ENCODE assay signal across 1 cellular context in the genomic region with DNA sequence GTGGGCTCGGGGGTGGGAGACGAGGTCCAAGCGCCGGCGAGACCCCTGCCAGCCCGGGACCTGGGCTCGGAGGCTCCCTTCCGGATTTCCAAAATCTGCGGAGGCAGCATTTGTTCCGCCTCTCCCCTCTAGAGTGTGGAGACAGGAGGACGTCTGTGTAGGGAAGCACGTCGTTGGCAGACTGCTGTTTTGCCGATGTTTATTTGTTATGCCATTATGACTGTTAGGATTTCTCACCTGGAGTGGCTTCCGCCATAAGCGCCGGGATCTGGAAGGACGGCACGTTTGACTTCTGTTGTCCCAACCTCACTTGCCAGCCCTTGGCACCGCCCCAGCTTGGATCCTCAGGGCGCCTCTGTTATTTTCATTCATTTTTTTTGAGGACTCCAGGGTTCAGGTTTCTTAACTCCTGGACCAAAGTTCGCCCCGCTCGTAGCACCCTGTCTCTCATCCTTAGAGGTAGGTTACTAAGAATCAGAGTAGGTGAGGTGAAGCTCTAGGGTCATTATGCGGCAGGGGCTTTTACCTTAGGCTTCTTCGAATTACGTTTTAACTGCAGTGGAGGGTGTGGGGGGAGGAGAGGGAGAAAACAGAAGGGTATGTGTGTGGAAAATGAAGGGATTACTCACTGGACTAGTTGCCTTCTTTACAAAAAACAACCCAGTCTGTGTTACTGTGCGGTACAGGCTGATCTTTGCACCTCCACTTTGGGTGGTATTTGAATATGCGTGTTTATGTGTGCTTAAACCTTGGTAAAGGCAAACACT.
TF ChIP-seq lines count a peak whose summit lies in the region.

No MANE protein-coding gene starts in this region.

TF ChIP-seq in HepG2, 621 proteins besides CTCF, POLR2A, EP300 and RAD21 (continued from another document and continues in another):
- no peak for TF ChIP-seq ZBTB3 (CRISPR knock-in tag; IDR thresholded peaks at IDR 0.05; ENCODE audit: borderline replicate concordance, low read depth)
- no peak for TF ChIP-seq ZNF850 (CRISPR knock-in tag; conservative IDR thresholded peaks at IDR 0.05)
- TF ChIP-seq, protein P1, sequence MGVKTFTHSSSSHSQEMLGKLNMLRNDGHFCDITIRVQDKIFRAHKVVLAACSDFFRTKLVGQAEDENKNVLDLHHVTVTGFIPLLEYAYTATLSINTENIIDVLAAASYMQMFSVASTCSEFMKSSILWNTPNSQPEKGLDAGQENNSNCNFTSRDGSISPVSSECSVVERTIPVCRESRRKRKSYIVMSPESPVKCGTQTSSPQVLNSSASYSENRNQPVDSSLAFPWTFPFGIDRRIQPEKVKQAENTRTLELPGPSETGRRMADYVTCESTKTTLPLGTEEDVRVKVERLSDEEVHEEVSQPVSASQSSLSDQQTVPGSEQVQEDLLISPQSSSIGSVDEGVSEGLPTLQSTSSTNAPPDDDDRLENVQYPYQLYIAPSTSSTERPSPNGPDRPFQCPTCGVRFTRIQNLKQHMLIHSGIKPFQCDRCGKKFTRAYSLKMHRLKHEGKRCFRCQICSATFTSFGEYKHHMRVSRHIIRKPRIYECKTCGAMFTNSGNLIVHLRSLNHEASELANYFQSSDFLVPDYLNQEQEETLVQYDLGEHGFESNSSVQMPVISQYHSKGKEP (CRISPR knock-in tag; IDR thresholded peaks at IDR 0.05), result no peak
- TF ChIP-seq ZNF274 (CRISPR knock-in tag; IDR thresholded peaks at IDR 0.05), result no peak
- TF ChIP-seq ADNP (CRISPR knock-in tag; IDR thresholded peaks at IDR 0.05), result no peak
- no peak for TF ChIP-seq ZNF333 (CRISPR knock-in tag; IDR thresholded peaks at IDR 0.05; ENCODE audit: borderline replicate concordance)
- TF ChIP-seq ATF1 (CRISPR knock-in tag; IDR thresholded peaks at IDR 0.05), result peak; percentile 53; the same call in 1 of the 2 replicates
- no peak for TF ChIP-seq ZSCAN22 (CRISPR knock-in tag; IDR thresholded peaks at IDR 0.05)
- TF ChIP-seq, protein P2, sequence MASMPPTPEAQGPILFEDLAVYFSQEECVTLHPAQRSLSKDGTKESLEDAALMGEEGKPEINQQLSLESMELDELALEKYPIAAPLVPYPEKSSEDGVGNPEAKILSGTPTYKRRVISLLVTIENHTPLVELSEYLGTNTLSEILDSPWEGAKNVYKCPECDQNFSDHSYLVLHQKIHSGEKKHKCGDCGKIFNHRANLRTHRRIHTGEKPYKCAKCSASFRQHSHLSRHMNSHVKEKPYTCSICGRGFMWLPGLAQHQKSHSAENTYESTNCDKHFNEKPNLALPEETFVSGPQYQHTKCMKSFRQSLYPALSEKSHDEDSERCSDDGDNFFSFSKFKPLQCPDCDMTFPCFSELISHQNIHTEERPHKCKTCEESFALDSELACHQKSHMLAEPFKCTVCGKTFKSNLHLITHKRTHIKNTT (CRISPR knock-in tag; IDR thresholded peaks at IDR 0.05), result no peak
- TF ChIP-seq, protein P3, sequence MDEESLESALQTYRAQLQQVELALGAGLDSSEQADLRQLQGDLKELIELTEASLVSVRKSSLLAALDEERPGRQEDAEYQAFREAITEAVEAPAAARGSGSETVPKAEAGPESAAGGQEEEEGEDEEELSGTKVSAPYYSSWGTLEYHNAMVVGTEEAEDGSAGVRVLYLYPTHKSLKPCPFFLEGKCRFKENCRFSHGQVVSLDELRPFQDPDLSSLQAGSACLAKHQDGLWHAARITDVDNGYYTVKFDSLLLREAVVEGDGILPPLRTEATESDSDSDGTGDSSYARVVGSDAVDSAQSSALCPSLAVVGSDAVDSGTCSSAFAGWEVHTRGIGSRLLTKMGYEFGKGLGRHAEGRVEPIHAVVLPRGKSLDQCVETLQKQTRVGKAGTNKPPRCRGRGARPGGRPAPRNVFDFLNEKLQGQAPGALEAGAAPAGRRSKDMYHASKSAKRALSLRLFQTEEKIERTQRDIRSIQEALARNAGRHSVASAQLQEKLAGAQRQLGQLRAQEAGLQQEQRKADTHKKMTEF (CRISPR knock-in tag; IDR thresholded peaks at IDR 0.05), result peak; percentile 31; the same call in 1 of the 2 replicates
- TF ChIP-seq ZSCAN30 (CRISPR knock-in tag; IDR thresholded peaks at IDR 0.05), result no peak
- no peak for TF ChIP-seq HMG20B (CRISPR knock-in tag; conservative IDR thresholded peaks at IDR 0.05)
- peak; percentile 49 for TF ChIP-seq NCOA2 (CRISPR knock-in tag; IDR thresholded peaks at IDR 0.05)
- TF ChIP-seq ZC3H13 (CRISPR knock-in tag; IDR thresholded peaks at IDR 0.05), result peak; percentile 29; the same call in 1 of the 2 replicates
- TF ChIP-seq, protein P4, sequence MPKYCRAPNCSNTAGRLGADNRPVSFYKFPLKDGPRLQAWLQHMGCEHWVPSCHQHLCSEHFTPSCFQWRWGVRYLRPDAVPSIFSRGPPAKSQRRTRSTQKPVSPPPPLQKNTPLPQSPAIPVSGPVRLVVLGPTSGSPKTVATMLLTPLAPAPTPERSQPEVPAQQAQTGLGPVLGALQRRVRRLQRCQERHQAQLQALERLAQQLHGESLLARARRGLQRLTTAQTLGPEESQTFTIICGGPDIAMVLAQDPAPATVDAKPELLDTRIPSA (CRISPR knock-in tag; IDR thresholded peaks at IDR 0.05; ENCODE audit: borderline replicate concordance), result no peak; the same call in 1 of the 2 replicates
- TF ChIP-seq NFIC (IDR thresholded peaks at IDR 0.05; ENCODE audit: low read length), result peak; percentile 45; the same call in 1 of the 2 replicates
- TF ChIP-seq, protein P5, sequence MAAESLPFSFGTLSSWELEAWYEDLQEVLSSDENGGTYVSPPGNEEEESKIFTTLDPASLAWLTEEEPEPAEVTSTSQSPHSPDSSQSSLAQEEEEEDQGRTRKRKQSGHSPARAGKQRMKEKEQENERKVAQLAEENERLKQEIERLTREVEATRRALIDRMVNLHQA (CRISPR knock-in tag; IDR thresholded peaks at IDR 0.05), result no peak
- TF ChIP-seq, protein P6, sequence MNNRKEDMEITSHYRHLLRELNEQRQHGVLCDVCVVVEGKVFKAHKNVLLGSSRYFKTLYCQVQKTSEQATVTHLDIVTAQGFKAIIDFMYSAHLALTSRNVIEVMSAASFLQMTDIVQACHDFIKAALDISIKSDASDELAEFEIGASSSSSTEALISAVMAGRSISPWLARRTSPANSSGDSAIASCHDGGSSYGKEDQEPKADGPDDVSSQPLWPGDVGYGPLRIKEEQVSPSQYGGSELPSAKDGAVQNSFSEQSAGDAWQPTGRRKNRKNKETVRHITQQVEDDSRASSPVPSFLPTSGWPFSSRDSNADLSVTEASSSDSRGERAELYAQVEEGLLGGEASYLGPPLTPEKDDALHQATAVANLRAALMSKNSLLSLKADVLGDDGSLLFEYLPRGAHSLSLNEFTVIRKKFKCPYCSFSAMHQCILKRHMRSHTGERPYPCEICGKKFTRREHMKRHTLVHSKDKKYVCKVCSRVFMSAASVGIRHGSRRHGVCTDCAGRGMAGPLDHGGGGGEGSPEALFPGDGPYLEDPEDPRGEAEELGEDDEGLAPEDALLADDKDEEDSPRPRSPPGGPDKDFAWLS (CRISPR knock-in tag; IDR thresholded peaks at IDR 0.05; ENCODE audit: borderline replicate concordance), result no peak
- TF ChIP-seq THAP11 (CRISPR knock-in tag; IDR thresholded peaks at IDR 0.05), result no peak
- TF ChIP-seq ZNF253 (CRISPR knock-in tag; IDR thresholded peaks at IDR 0.05; ENCODE audit: borderline replicate concordance), result no peak
- no peak for TF ChIP-seq ZNF101 (CRISPR knock-in tag; IDR thresholded peaks at IDR 0.05; ENCODE audit: borderline replicate concordance, low read depth)
- TF ChIP-seq MAF1 (CRISPR knock-in tag; IDR thresholded peaks at IDR 0.05; ENCODE audit: borderline replicate concordance), result no peak
- peak; percentile 23; the same call in 1 of the 2 replicates for TF ChIP-seq ZC3H4 (CRISPR knock-in tag; IDR thresholded peaks at IDR 0.05; ENCODE audit: borderline replicate concordance)
- TF ChIP-seq, protein P7, sequence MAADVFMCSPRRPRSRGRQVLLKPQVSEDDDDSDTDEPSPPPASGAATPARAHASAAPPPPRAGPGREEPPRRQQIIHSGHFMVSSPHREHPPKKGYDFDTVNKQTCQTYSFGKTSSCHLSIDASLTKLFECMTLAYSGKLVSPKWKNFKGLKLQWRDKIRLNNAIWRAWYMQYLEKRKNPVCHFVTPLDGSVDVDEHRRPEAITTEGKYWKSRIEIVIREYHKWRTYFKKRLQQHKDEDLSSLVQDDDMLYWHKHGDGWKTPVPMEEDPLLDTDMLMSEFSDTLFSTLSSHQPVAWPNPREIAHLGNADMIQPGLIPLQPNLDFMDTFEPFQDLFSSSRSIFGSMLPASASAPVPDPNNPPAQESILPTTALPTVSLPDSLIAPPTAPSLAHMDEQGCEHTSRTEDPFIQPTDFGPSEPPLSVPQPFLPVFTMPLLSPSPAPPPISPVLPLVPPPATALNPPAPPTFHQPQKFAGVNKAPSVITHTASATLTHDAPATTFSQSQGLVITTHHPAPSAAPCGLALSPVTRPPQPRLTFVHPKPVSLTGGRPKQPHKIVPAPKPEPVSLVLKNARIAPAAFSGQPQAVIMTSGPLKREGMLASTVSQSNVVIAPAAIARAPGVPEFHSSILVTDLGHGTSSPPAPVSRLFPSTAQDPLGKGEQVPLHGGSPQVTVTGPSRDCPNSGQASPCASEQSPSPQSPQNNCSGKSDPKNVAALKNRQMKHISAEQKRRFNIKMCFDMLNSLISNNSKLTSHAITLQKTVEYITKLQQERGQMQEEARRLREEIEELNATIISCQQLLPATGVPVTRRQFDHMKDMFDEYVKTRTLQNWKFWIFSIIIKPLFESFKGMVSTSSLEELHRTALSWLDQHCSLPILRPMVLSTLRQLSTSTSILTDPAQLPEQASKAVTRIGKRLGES (CRISPR knock-in tag; IDR thresholded peaks at IDR 0.05; ENCODE audit: borderline replicate concordance), result no peak
- TF ChIP-seq MYNN (CRISPR knock-in tag; IDR thresholded peaks at IDR 0.05; ENCODE audit: low read depth), result no peak
- peak; percentile 80 for TF ChIP-seq TEAD3 (CRISPR knock-in tag; optimal IDR thresholded peaks at IDR 0.05; ENCODE audit: borderline replicate concordance)
- TF ChIP-seq ERF (CRISPR knock-in tag; IDR thresholded peaks at IDR 0.05), result peak; percentile 21; the same call in 1 of the 2 replicates
- no peak for TF ChIP-seq ZBTB42 (CRISPR knock-in tag; IDR thresholded peaks at IDR 0.05)
- TF ChIP-seq, protein P8, sequence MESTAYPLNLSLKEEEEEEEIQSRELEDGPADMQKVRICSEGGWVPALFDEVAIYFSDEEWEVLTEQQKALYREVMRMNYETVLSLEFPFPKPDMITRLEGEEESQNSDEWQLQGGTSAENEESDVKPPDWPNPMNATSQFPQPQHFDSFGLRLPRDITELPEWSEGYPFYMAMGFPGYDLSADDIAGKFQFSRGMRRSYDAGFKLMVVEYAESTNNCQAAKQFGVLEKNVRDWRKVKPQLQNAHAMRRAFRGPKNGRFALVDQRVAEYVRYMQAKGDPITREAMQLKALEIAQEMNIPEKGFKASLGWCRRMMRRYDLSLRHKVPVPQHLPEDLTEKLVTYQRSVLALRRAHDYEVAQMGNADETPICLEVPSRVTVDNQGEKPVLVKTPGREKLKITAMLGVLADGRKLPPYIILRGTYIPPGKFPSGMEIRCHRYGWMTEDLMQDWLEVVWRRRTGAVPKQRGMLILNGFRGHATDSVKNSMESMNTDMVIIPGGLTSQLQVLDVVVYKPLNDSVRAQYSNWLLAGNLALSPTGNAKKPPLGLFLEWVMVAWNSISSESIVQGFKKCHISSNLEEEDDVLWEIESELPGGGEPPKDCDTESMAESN (CRISPR knock-in tag; conservative IDR thresholded peaks at IDR 0.05), result peak; percentile 18; the same call in 1 of the 2 replicates
- TF ChIP-seq FOXO1 (CRISPR knock-in tag; IDR thresholded peaks at IDR 0.05), result peak; percentile 83
- no peak for TF ChIP-seq ZNF670 (CRISPR knock-in tag; IDR thresholded peaks at IDR 0.05; ENCODE audit: borderline replicate concordance)
- TF ChIP-seq, protein P9, sequence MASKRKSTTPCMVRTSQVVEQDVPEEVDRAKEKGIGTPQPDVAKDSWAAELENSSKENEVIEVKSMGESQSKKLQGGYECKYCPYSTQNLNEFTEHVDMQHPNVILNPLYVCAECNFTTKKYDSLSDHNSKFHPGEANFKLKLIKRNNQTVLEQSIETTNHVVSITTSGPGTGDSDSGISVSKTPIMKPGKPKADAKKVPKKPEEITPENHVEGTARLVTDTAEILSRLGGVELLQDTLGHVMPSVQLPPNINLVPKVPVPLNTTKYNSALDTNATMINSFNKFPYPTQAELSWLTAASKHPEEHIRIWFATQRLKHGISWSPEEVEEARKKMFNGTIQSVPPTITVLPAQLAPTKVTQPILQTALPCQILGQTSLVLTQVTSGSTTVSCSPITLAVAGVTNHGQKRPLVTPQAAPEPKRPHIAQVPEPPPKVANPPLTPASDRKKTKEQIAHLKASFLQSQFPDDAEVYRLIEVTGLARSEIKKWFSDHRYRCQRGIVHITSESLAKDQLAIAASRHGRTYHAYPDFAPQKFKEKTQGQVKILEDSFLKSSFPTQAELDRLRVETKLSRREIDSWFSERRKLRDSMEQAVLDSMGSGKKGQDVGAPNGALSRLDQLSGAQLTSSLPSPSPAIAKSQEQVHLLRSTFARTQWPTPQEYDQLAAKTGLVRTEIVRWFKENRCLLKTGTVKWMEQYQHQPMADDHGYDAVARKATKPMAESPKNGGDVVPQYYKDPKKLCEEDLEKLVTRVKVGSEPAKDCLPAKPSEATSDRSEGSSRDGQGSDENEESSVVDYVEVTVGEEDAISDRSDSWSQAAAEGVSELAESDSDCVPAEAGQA (IDR thresholded peaks at IDR 0.05; ENCODE audit: low read depth), result no peak
- TF ChIP-seq, protein P9 (CRISPR knock-in tag; IDR thresholded peaks at IDR 0.05; ENCODE audit: borderline replicate concordance), result no peak
- TF ChIP-seq ZNF350 (CRISPR knock-in tag; IDR thresholded peaks at IDR 0.05; ENCODE audit: borderline replicate concordance, low read depth), result no peak
- peak; percentile 35; the same call in 1 of the 2 replicates for TF ChIP-seq HNF4G (IDR thresholded peaks at IDR 0.05; ENCODE audit: borderline replicate concordance, low read depth, low read length)
- TF ChIP-seq HNF4G (CRISPR knock-in tag; IDR thresholded peaks at IDR 0.05; ENCODE audit: borderline replicate concordance, low read depth), result 0 out of 2 replicates have a peak, but pooled peaks have one; percentile 32
- TF ChIP-seq, protein P10, sequence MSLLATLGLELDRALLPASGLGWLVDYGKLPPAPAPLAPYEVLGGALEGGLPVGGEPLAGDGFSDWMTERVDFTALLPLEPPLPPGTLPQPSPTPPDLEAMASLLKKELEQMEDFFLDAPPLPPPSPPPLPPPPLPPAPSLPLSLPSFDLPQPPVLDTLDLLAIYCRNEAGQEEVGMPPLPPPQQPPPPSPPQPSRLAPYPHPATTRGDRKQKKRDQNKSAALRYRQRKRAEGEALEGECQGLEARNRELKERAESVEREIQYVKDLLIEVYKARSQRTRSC (CRISPR knock-in tag; IDR thresholded peaks at IDR 0.05; ENCODE audit: low read depth), result no peak
- no peak for TF ChIP-seq ZFAT (CRISPR knock-in tag; conservative IDR thresholded peaks at IDR 0.05)
- no peak for TF ChIP-seq FOXC1 (CRISPR knock-in tag; IDR thresholded peaks at IDR 0.05; ENCODE audit: borderline replicate concordance)
